In the genomic region with DNA sequence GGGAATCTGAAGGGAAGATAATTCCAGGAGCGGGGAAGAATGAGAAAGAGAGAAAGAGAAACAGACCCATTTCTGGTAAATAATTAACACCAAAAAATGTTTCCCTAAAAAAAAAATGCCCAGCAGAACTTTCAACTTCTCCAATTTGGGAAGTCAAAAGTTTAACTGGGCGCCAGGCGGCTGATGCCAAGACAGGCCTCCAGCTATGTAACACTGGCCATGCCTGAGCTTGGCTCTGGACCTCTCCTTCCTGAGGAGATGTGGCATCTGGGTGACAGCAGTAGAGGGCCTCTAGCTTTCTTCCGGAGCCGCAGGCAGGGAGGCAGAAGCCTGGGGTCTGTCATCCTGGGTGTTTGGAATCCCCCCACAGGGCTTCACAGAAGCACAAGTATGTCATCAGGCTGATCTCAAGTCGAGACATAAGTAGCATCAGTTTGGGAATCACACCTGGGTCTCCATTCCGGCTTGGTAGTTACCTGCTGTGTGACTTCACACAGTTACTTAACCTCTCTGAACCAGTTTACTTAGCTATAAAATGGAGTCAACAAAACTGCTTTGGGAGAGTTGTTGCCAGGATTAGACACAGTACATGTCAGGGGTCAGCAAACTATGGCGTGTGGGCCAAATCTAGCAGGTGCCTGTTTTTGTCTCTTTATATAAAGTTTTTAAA, we compare ENCODE assay signal across 21 cellular contexts. TPM values are rescaled to one million over a fixed set of nuclear protein-coding genes. Genes with fewer than 3 reads are reported as not detected.
A peak's percentile ranks its signal among the peaks of the same experiment; 100 is the strongest.
DNase-seq lines count a peak whose midpoint lies in the region; ATAC-seq lines count a peak whose summit lies in the region.
"Had no signal": no experiment of that assay in that cellular context is flagged by ENCODE, and none has a peak within 500 bp of the region (broad histone marks: within the 10 kb centered on the region; RNA-seq: fewer than 3 reads in every experiment).

No MANE protein-coding gene starts in this region.

- H3K27ac ChIP-seq in SJCRH30: peak overlapping the region; percentile 77
- H3K27ac ChIP-seq in muscle layer of duodenum (ENCODE audit: low read length): peak overlapping the region; percentile 2
- H3K27ac ChIP-seq: left ventricle myocardium inferior, spleen had no signal

- in situ Hi-C loops in ACHN (cut with HindIII; ENCODE audit: low pct_ligation_motif_present, low pct_unique_long_range_greater_than_20kb, low sequenced_read_pairs): no loop called here

- H3K9ac ChIP-seq in iPS-15b (ENCODE audit: low read depth, low read length): no peak overlapping the region

- peak overlapping the region; percentile 61 for H3K4me3 ChIP-seq in SJCRH30
- peak overlapping the region; percentile 56 for H3K4me3 ChIP-seq in iPS-15b (ENCODE audit: low read depth, low read length)
- H3K4me3 ChIP-seq in muscle layer of duodenum (ENCODE audit: low read depth in 1 of 2, low read length in 2 of 2): no peak overlapping the region
- H3K4me3 ChIP-seq: spleen had no signal

- peaks cover 10% of the 10 kb centered on the region; the same call in 1 of the 2 replicates for H3K4me1 ChIP-seq in SJCRH30
- H3K4me1 ChIP-seq in iPS-15b (ENCODE audit: control insufficient read depth, insufficient read depth, low read length): peaks cover 5% of the 10 kb centered on the region
- H3K4me1 ChIP-seq in muscle layer of duodenum (ENCODE audit: control insufficient read depth in 1 of 2, insufficient read depth in 2 of 2, low read length in 2 of 2): peaks cover 6 to 8% of the 10 kb centered on the region in 2 donors
- H3K4me1 ChIP-seq: left ventricle myocardium inferior, spleen had no signal

- no peak for ATAC-seq in GM21367 (IDR thresholded peaks at IDR 0.05; ENCODE audit: unreplicated experiment)
- no peak for ATAC-seq in HG03175 (IDR thresholded peaks at IDR 0.05; ENCODE audit: unreplicated experiment)
- ATAC-seq: activated naive CD4-positive, alpha-beta T cell treated with anti-CD3 and anti-CD28 coated beads, Interleukin-2, amount 50 U/mL, for 72 hours; activated T-cell treated with anti-CD3 and anti-CD28 coated beads, Interleukin-2, amount 50 U/mL, for 72 hours; T-helper 17 cell had no signal

- peak; percentile 51 for DNase-seq in ACHN
- DNase-seq in SJCRH30: no peak
- no peak for DNase-seq in islet precursor cell
- no peak for DNase-seq in HUDEP-2 (lab: John Stamatoyannopoulos, UW; ENCODE audit: unreplicated experiment in 76 of 76)
- DNase-seq: activated CD4-positive, CD25-positive, alpha-beta regulatory T cell; activated T-cell treated with anti-CD3 and anti-CD28 coated beads, Interleukin-2, amount 50 U/mL, for 72 hours; foreskin fibroblast; Karpas-422; left ventricle myocardium inferior; naive B cell; NCI-H1105; NCI-H526 treated with DMSO at 0.1 percent for 48 hours; SHP77 treated with DMSO at 0.1 percent for 48 hours; spleen; stimulated activated CD8-positive, alpha-beta memory T cell treated with anti-CD3 and anti-CD28 coated beads, Interleukin-4, amount 100 ng/mL, for 48 hours; T-helper 17 cell had no signal

- H3K27me3 ChIP-seq in SJCRH30 (no peaks in the 10 kb centered on the region), iPS-15b (ENCODE audit: control insufficient read depth, insufficient read depth, low read length) (no peaks in the 10 kb centered on the region), muscle layer of duodenum (ENCODE audit: low read depth, low read length) (no peaks in the 10 kb centered on the region)
- H3K27me3 ChIP-seq: spleen had no signal

- H3K36me3 ChIP-seq in SJCRH30 (no peaks in the 10 kb centered on the region), iPS-15b (ENCODE audit: control insufficient read depth, insufficient read depth, low read length) (no peaks in the 10 kb centered on the region), muscle layer of duodenum (ENCODE audit: control insufficient read depth in 1 of 2, insufficient read depth in 2 of 2, low read length in 2 of 2) (no peaks in the 10 kb centered on the region)
- H3K36me3 ChIP-seq: left ventricle myocardium inferior, spleen had no signal

- H3K9me3 ChIP-seq in SJCRH30 (replicated peaks): 0 out of 2 replicates have a peak, but pooled peaks cover 3% of the 10 kb centered on the region
- no peaks in the 10 kb centered on the region for H3K9me3 ChIP-seq in iPS-15b (ENCODE audit: control insufficient read depth, insufficient read depth, low read length)
- no peaks in the 10 kb centered on the region for H3K9me3 ChIP-seq in muscle layer of duodenum (ENCODE audit: control insufficient read depth in 1 of 2, low read length in 2 of 2)
- H3K9me3 ChIP-seq: left ventricle myocardium inferior, spleen had no signal

RNA-seq across cellular contexts. Expression of a gene that starts 50.5 kb away (rescaled TPM):
- total RNA-seq in SJCRH30 (2014; rRNA removed; shearing (Covaris generic)): 19.4 and 22.1 TPM in 2 replicates

Comparison
In these comparisons a context has a peak if more than half of its experiments do, and no peak if none do; other contexts are left out.
1. H3K4me3 ChIP-seq: peak in SJCRH30 (single experiment) and iPS-15b (single experiment); none in muscle layer of duodenum (0 of 2).